9 cellular contexts compared by ENCODE assay signal in genomic region chr7:115476666-115477065, GRCh38.
A peak's percentile ranks its signal among the peaks of the same experiment; 100 is the strongest.
DNase-seq lines count a peak whose midpoint lies in the region; FAIRE-seq and TF ChIP-seq lines count a peak whose summit lies in the region.
"Had no signal": no experiment of that assay in that cellular context is flagged by ENCODE, and none has a peak within 500 bp of the region (broad histone marks: within the 10 kb centered on the region; RNA-seq: fewer than 3 reads in every experiment).

No MANE protein-coding gene starts in this region.

- CTCF ChIA-PET in AG04450 (lab: Charles Lee) = interaction anchor here (0.6 to 1.9 kb wide), 5 partner anchors 9 to 655 kb away, joined by 3 to 8 read pairs (median 5); no protein-coding TSS in a partner anchor

- no peaks in the 10 kb centered on the region for H3K36me3 Mint-ChIP-seq in brain

- peaks cover 43% of the 10 kb centered on the region for H3K4me1 Mint-ChIP-seq in brain

- FAIRE-seq in frontal cortex (lab: Jason Lieb, UNC) = no peak

- DNase-seq in AG04450 (ENCODE audit: low read depth, low spot score) (no peak), erythroblast (lab: John Stamatoyannopoulos, UW) (no peak), frontal cortex (ENCODE audit: low spot score in 2 of 2) (no peak), NOMO-1 treated with dmso at 0.1 percent for 144 hours (lab: John Stamatoyannopoulos, UW; ENCODE audit: unreplicated experiment) (no peak)
- no peak for DNase-seq in activated effector memory CD4-positive, alpha-beta T cell treated with anti-CD3 and anti-CD28 coated beads, Interleukin-2, amount 50 U/mL, for 16 hours

- peaks cover 18% of the 10 kb centered on the region for H3K27me3 Mint-ChIP-seq in brain

- H3K9me3 ChIP-seq in AG04450 (ENCODE audit: control insufficient read depth, insufficient read depth, low read length) = no peaks in the 10 kb centered on the region
- no peaks in the 10 kb centered on the region for H3K9me3 ChIP-seq in HUES64 (ENCODE audit: insufficient read depth, low read depth, low read length)
- H3K9me3 ChIP-seq in muscle layer of colon (ENCODE audit: low read length) = no peaks in the 10 kb centered on the region

- TF ChIP-seq POLR2A in erythroblast (IDR thresholded peaks at IDR 0.05; ENCODE audit: low read length) = no peak

- no peaks in the 10 kb centered on the region for H3K9me3 Mint-ChIP-seq in brain

- H3K4me1 ChIP-seq in HUES64 (ENCODE audit: insufficient read depth, low read length) (peaks cover 14% of the 10 kb centered on the region), muscle layer of colon (ENCODE audit: insufficient read depth, low read length) (no peaks in the 10 kb centered on the region)

- 4% methylated on average over 6 of the region's 6 CpGs for WGBS in HUES64

- H3K9ac ChIP-seq in HUES64 (ENCODE audit: low read depth, low read length) (no peak overlapping the region), muscle layer of colon (ENCODE audit: low read length) (no peak overlapping the region)

- peak overlapping the region in 4 of 5 experiments; percentile 47 to 79 (median 60) for H3K27ac Mint-ChIP-seq in brain

- no peak for TF ChIP-seq CTCF in AG04450 (IDR thresholded peaks at IDR 0.05; ENCODE audit: low read depth, low read length)
- TF ChIP-seq CTCF in brain (conservative IDR thresholded peaks at IDR 0.05) = no peak

- H3K27ac ChIP-seq in AG04450 (ENCODE audit: low read depth, low read length) (no peak overlapping the region), HUES64 (ENCODE audit: low read depth, low read length) (no peak overlapping the region), muscle layer of colon (ENCODE audit: low read depth, low read length) (no peak overlapping the region)
- H3K27ac ChIP-seq: HL-60 had no signal

- peak overlapping the region; percentile 76 to 86 (median 83) for H3K4me3 Mint-ChIP-seq in brain

- H3K4me3 ChIP-seq in AG04450 (ENCODE audit: low read depth, low read length) (peak overlapping the region; percentile 53), HUES64 (ENCODE audit: low read length) (peak overlapping the region; percentile 69), muscle layer of colon (ENCODE audit: low read depth in 1 of 2, low read length in 2 of 2) (peak overlapping the region; percentile 42 to 68)

- H3K36me3 ChIP-seq in HUES64 (ENCODE audit: insufficient read depth, low read length) (no peaks in the 10 kb centered on the region), muscle layer of colon (ENCODE audit: insufficient read depth, low read length) (no peaks in the 10 kb centered on the region)

- POLR2A ChIA-PET in AG04450 (lab: Yijun Ruan, JAX) = interaction anchor here (0.5 kb wide), 1 partner anchor 631 kb away, joined by 3 read pairs; no protein-coding TSS in a partner anchor

- no peaks in the 10 kb centered on the region for H3K27me3 ChIP-seq in AG04450 (ENCODE audit: control insufficient read depth, insufficient read depth, low read length)
- H3K27me3 ChIP-seq in HUES64 (ENCODE audit: insufficient read depth, low read length) = peaks cover 37% of the 10 kb centered on the region
- no peaks in the 10 kb centered on the region for H3K27me3 ChIP-seq in muscle layer of colon (ENCODE audit: control insufficient read depth in 1 of 2, insufficient read depth in 2 of 2, low read length in 2 of 2)
